8 cellular contexts compared by ENCODE assay signal in the genomic region with DNA sequence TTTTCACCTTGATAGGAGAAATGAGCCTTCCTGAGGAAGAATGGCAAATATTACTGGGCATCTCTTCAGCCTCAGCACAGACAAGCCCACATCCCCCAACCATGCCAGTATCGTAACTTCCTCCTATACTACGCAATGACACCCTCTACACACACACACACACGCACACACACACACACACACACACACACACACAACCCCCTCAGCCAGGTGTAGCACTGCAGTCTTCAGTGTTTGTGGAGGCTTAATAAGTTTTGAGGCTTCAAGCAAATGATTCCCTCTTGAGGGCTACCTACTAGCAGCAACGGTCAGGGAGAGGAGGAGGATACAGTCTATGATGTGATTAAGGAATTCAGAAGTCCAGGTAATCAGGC. TPM values are rescaled to one million over a fixed set of nuclear protein-coding genes. Genes with fewer than 3 reads are reported as not detected.
DNase-seq lines count a peak whose midpoint lies in the region; ATAC-seq and TF ChIP-seq lines count a peak whose summit lies in the region.

No MANE protein-coding gene starts in this region.

- H3K27ac ChIP-seq in BLaER1 treated with 17β-estradiol and CSF1 and Interleukin-3, amounts not matched to agents 10 nM and 100 nM = peak overlapping the region; percentile 71 to 97 (median 91); a peak in 21 of 22 replicates
- peak overlapping the region; percentile 95 for H3K27ac ChIP-seq in neutrophil

- H3K4me1 ChIP-seq in BLaER1 treated with 17β-estradiol and CSF1 and Interleukin-3, amounts not matched to agents 10 nM and 100 nM = peaks cover 51 to 74% (median 66%) of the 10 kb centered on the region in 10 experiments
- peaks cover 63 to 64% of the 10 kb centered on the region in 2 experiments for H3K4me1 ChIP-seq in neutrophil (ENCODE audit: control insufficient read depth in 1 of 2, insufficient read depth in 1 of 2, low read depth in 1 of 2, low read length in 1 of 2)

- H3K27me3 Mint-ChIP-seq in IgD-negative memory B cell = no peaks in the 10 kb centered on the region
- no peaks in the 10 kb centered on the region for H3K27me3 Mint-ChIP-seq in activated CD4-positive, alpha-beta memory T cell treated with anti-CD3 and anti-CD28 coated beads, Interleukin-2, amount 10 ng/mL, durations not matched to agents 7 days and 5 days

- ATAC-seq in GM18907 (IDR thresholded peaks at IDR 0.05; ENCODE audit: unreplicated experiment) = no peak

- peaks cover 0 to 38% (median 0%) of the 10 kb centered on the region in 11 experiments; a peak in 6 of 22 replicates for H4K20me1 ChIP-seq in BLaER1 treated with 17β-estradiol and CSF1 and Interleukin-3, amounts not matched to agents 10 nM and 100 nM

- no peaks in the 10 kb centered on the region for H3K27me3 ChIP-seq in BLaER1 treated with 17β-estradiol and CSF1 and Interleukin-3, amounts not matched to agents 10 nM and 100 nM
- H3K27me3 ChIP-seq in neutrophil = no peaks in the 10 kb centered on the region

- peak overlapping the region; percentile 67 to 89 (median 79) for H3K4me3 ChIP-seq in BLaER1 treated with 17β-estradiol and CSF1 and Interleukin-3, amounts not matched to agents 10 nM and 100 nM
- peak overlapping the region; percentile 83 for H3K4me3 ChIP-seq in epithelial cell of proximal tubule (ENCODE audit: low read depth, low read length)
- peak overlapping the region; percentile 76 to 86 for H3K4me3 ChIP-seq in neutrophil (ENCODE audit: low read depth in 1 of 2, low read length in 1 of 2)

- peak overlapping the region; percentile 77 to 97 (median 90) for H3K9ac ChIP-seq in BLaER1 treated with 17β-estradiol and CSF1 and Interleukin-3, amounts not matched to agents 10 nM and 100 nM

- CTCF ChIA-PET in activated CD4-positive, alpha-beta memory T cell treated with anti-CD3 and anti-CD28 coated beads, Interleukin-2, amount 10 ng/mL, durations not matched to agents 7 days and 5 days (lab: Charles Lee) = interaction anchor here (0.7 to 7.5 kb wide), 7 partner anchors 8 to 194 kb away, joined by 3 to 51 read pairs (median 4); partner anchors contain the start of genes DNAJC14, ORMDL2 and SARNP

- peak; percentile 59 for DNase-seq in activated CD4-positive, alpha-beta memory T cell treated with anti-CD3 and anti-CD28 coated beads, Interleukin-2, amount 10 ng/mL, durations not matched to agents 7 days and 5 days
- no peak for DNase-seq in epithelial cell of proximal tubule (ENCODE audit: low read depth)
- DNase-seq in ACHN = no peak
- no peak for DNase-seq in NCI-H2029 (lab: John Stamatoyannopoulos, UW)

- H3K9me3 ChIP-seq in BLaER1 treated with 17β-estradiol and CSF1 and Interleukin-3, amounts not matched to agents 10 nM and 100 nM (replicated peaks in 1 of 11) = no peaks in the 10 kb centered on the region
- H3K9me3 ChIP-seq in neutrophil = no peaks in the 10 kb centered on the region

- H3K36me3 Mint-ChIP-seq in IgD-negative memory B cell = no peaks in the 10 kb centered on the region
- H3K36me3 Mint-ChIP-seq in activated CD4-positive, alpha-beta memory T cell treated with anti-CD3 and anti-CD28 coated beads, Interleukin-2, amount 10 ng/mL, durations not matched to agents 7 days and 5 days (ENCODE audit: low read depth) = peaks cover 62% of the 10 kb centered on the region

- H3K9me3 Mint-ChIP-seq in IgD-negative memory B cell = no peaks in the 10 kb centered on the region
- H3K9me3 Mint-ChIP-seq in activated CD4-positive, alpha-beta memory T cell treated with anti-CD3 and anti-CD28 coated beads, Interleukin-2, amount 10 ng/mL, durations not matched to agents 7 days and 5 days = no peaks in the 10 kb centered on the region

- in situ Hi-C loops in ACHN (cut with HindIII; ENCODE audit: low pct_ligation_motif_present, low pct_unique_long_range_greater_than_20kb, low sequenced_read_pairs) = no loop called here

- peak overlapping the region; percentile 90 to 100 (median 97) for H3K4me2 ChIP-seq in BLaER1 treated with 17β-estradiol and CSF1 and Interleukin-3, amounts not matched to agents 10 nM and 100 nM

- peak overlapping the region; percentile 90 to 100 (median 98) for H3K4me3 Mint-ChIP-seq in IgD-negative memory B cell
- H3K4me3 Mint-ChIP-seq in activated CD4-positive, alpha-beta memory T cell treated with anti-CD3 and anti-CD28 coated beads, Interleukin-2, amount 10 ng/mL, durations not matched to agents 7 days and 5 days = peak overlapping the region; percentile 91

- peak overlapping the region; percentile 93 to 100 (median 98) for H3K27ac Mint-ChIP-seq in IgD-negative memory B cell
- H3K27ac Mint-ChIP-seq in activated CD4-positive, alpha-beta memory T cell treated with anti-CD3 and anti-CD28 coated beads, Interleukin-2, amount 10 ng/mL, durations not matched to agents 7 days and 5 days = peak overlapping the region; percentile 96

- POLR2A ChIA-PET in activated CD4-positive, alpha-beta memory T cell treated with anti-CD3 and anti-CD28 coated beads, Interleukin-2, amount 10 ng/mL, durations not matched to agents 7 days and 5 days (lab: Charles Lee) = interaction anchor here (1.2 to 2.4 kb wide), 6 partner anchors 23 to 195 kb away, joined by 5 to 22 read pairs (median 6); partner anchors contain the start of genes DNAJC14, ESYT1, ORMDL2 and SARNP

- peaks cover 41 to 44% (median 42%) of the 10 kb centered on the region in 3 donors for H3K4me1 Mint-ChIP-seq in IgD-negative memory B cell
- peaks cover 69% of the 10 kb centered on the region for H3K4me1 Mint-ChIP-seq in activated CD4-positive, alpha-beta memory T cell treated with anti-CD3 and anti-CD28 coated beads, Interleukin-2, amount 10 ng/mL, durations not matched to agents 7 days and 5 days

- TF ChIP-seq CTCF in epithelial cell of proximal tubule (conservative IDR thresholded peaks at IDR 0.05; ENCODE audit: low read depth, low read length) (no peak), neutrophil (IDR thresholded peaks at IDR 0.05) (no peak)

- H3K36me3 ChIP-seq in BLaER1 treated with 17β-estradiol and CSF1 and Interleukin-3, amounts not matched to agents 10 nM and 100 nM = peaks cover 13 to 31% (median 15%) of the 10 kb centered on the region in 11 experiments; a peak in 21 of 22 replicates
- H3K36me3 ChIP-seq in neutrophil = peaks cover 13% of the 10 kb centered on the region

RNA-seq across cellular contexts. Expression of gene DGKA, which starts 1.6 kb away (rescaled TPM):
- polyA plus RNA-seq in IgD-negative memory B cell = 114 TPM
- 100 to 1,000 TPM; 427 to 431 TPM for total RNA-seq in activated CD4-positive, alpha-beta memory T cell treated with anti-CD3 and anti-CD28 coated beads, Interleukin-2, amount 10 ng/mL, durations not matched to agents 7 days and 5 days
- total RNA-seq in epithelial cell of proximal tubule = 44.3 and 272 TPM in 2 replicates

RNA-seq across cellular contexts. Expression of gene PYM1, which starts 4.8 kb away (rescaled TPM):
- polyA plus RNA-seq in IgD-negative memory B cell = 76.5 TPM
- total RNA-seq in activated CD4-positive, alpha-beta memory T cell treated with anti-CD3 and anti-CD28 coated beads, Interleukin-2, amount 10 ng/mL, durations not matched to agents 7 days and 5 days = 10 to 100 TPM; 54.2 to 56.0 TPM
- total RNA-seq in epithelial cell of proximal tubule = 49.2 and 56.0 TPM in 2 replicates

RNA-seq across cellular contexts. Expression of gene PMEL, which starts 33.3 kb away (rescaled TPM):
- 1.1 TPM for polyA plus RNA-seq in IgD-negative memory B cell
- total RNA-seq in activated CD4-positive, alpha-beta memory T cell treated with anti-CD3 and anti-CD28 coated beads, Interleukin-2, amount 10 ng/mL, durations not matched to agents 7 days and 5 days = under 1 TPM; 0.33 to 0.60 TPM
- 1.4 and 3.7 TPM in 2 replicates for total RNA-seq in epithelial cell of proximal tubule

RNA-seq across cellular contexts. Expression of gene CDK2, which starts 34.1 kb away (rescaled TPM):
- 8.9 TPM for polyA plus RNA-seq in IgD-negative memory B cell
- total RNA-seq in activated CD4-positive, alpha-beta memory T cell treated with anti-CD3 and anti-CD28 coated beads, Interleukin-2, amount 10 ng/mL, durations not matched to agents 7 days and 5 days = 10 to 100 TPM; 88.9 to 98.9 TPM
- total RNA-seq in epithelial cell of proximal tubule = 62.0 and 81.2 TPM in 2 replicates

RNA-seq across cellular contexts. Expression of gene RAB5B, which starts 41.3 kb away (rescaled TPM):
- 54.7 TPM for polyA plus RNA-seq in IgD-negative memory B cell
- 10 to 100 TPM; 70.1 to 71.5 TPM for total RNA-seq in activated CD4-positive, alpha-beta memory T cell treated with anti-CD3 and anti-CD28 coated beads, Interleukin-2, amount 10 ng/mL, durations not matched to agents 7 days and 5 days
- total RNA-seq in epithelial cell of proximal tubule = 50.1 and 61.5 TPM in 2 replicates
